In genomic region chr20:32829291-32830005, GRCh38 we compare ENCODE assay signal across 10 cellular contexts. TPM values are rescaled to one million over a fixed set of nuclear protein-coding genes. Genes with fewer than 3 reads are reported as not detected.
DNase-seq lines count a peak whose midpoint lies in the region; ATAC-seq and TF ChIP-seq lines count a peak whose summit lies in the region.
"Had no signal": no experiment of that assay in that cellular context is flagged by ENCODE, and none has a peak within 500 bp of the region (broad histone marks: within the 10 kb centered on the region; RNA-seq: fewer than 3 reads in every experiment).

No MANE protein-coding gene starts in this region.

- no peaks in the 10 kb centered on the region for H3K9me3 ChIP-seq in OCI-LY7 (ENCODE audit: low read length)

- peak; percentile 52 for ATAC-seq in sciatic nerve

- BruUV-seq in OCI-LY7 (replicated peaks; lab: Mats Ljungman, UMichigan): no TSS peak

- no peaks in the 10 kb centered on the region for H3K27me3 ChIP-seq in HL-60 (ENCODE audit: insufficient read depth, poor library complexity, severe bottlenecking)

- CTCF ChIA-PET in OCI-LY7 (lab: Charles Lee; ENCODE audit: unreplicated experiment): no interaction called here

- H3K9me2 ChIP-seq in OCI-LY7 (ENCODE audit: insufficient read depth, low read length): no peaks in the 10 kb centered on the region

- H3K4me1 ChIP-seq in OCI-LY7 (ENCODE audit: insufficient read depth, low read length, poor library complexity, severe bottlenecking): no peaks in the 10 kb centered on the region

- POLR2A ChIA-PET in OCI-LY7 (lab: Charles Lee): interaction anchor here (0.7 to 1.5 kb wide), 3 partner anchors 8 to 139 kb away, joined by 3 to 7 read pairs (median 3); no protein-coding TSS in a partner anchor

- H2AFZ ChIP-seq in OCI-LY7 (ENCODE audit: low read length): no peak overlapping the region

- TF ChIP-seq CTCF in HL-60 (IDR thresholded peaks at IDR 0.05; ENCODE audit: insufficient read depth, low read length) (no peak), OCI-LY7 (conservative IDR thresholded peaks at IDR 0.05; ENCODE audit: low read length) (no peak)

- no peak overlapping the region for H3K4me2 ChIP-seq in OCI-LY7 (ENCODE audit: low read length)

- intact Hi-C loops in sciatic nerve (cut with DNase I) (loop anchor here (2.0 kb wide), 1 partner anchor 27 kb away; no protein-coding TSS in a partner anchor), OCI-LY7 (cut with micrococcal nuclease; ENCODE audit: unreplicated experiment) (no loop called here)

- H3K36me3 ChIP-seq in OCI-LY7 (ENCODE audit: insufficient read depth, low read length): peaks cover 91% of the 10 kb centered on the region

- DNase-seq in AG20443 (ENCODE audit: low spot score): peak; percentile 46
- no peak for DNase-seq in HL-60 (ENCODE audit: low read depth in 1 of 2, low spot score in 1 of 2)
- DNase-seq in fibroblast of gingiva (ENCODE audit: low read depth): peak; percentile 30
- DNase-seq in sciatic nerve (ENCODE audit: low spot score): no peak
- DNase-seq in D341Med (ENCODE audit: low spot score): no peak
- DNase-seq in NCI-H510A treated with DMSO at 0.1 percent for 48 hours (lab: John Stamatoyannopoulos, UW): no peak
- DNase-seq in OCI-LY7 (ENCODE audit: low spot score): no peak
- DNase-seq in cerebellum (ENCODE audit: low spot score): no peak
- DNase-seq: COR-L47, NCI-H1417 had no signal

- H4K20me1 ChIP-seq in OCI-LY7 (ENCODE audit: insufficient read depth, low read length): peaks cover 9% of the 10 kb centered on the region

- peaks cover 95% of the 10 kb centered on the region for H3K79me2 ChIP-seq in OCI-LY7 (ENCODE audit: insufficient read depth, low read depth, low read length)

- H3K4me3 ChIP-seq in HL-60 (replicated peaks; ENCODE audit: insufficient read depth, low read length) (no peak overlapping the region), OCI-LY7 (ENCODE audit: low read depth, low read length, poor library complexity, severe bottlenecking) (no peak overlapping the region)

- H3K27ac ChIP-seq in HL-60 (replicated peaks) (peak overlapping the region; percentile 62), OCI-LY7 (ENCODE audit: low read depth, low read length, poor library complexity, severe bottlenecking) (no peak overlapping the region)

RNA-seq across cellular contexts. Expression of gene MAPRE1, which starts 9.7 kb away (rescaled TPM):
- 93.9 TPM for total RNA-seq in sciatic nerve
- 106 and 116 TPM in 2 replicates for total RNA-seq in OCI-LY7 (2014; rRNA removed; shearing (Covaris generic))
- 172 and 179 TPM in 2 replicates for total RNA-seq in OCI-LY7 (2022)
- total RNA-seq in cerebellum: 82.1 TPM

RNA-seq across cellular contexts. Expression of gene EFCAB8, which starts 29.3 kb away (rescaled TPM):
- total RNA-seq in sciatic nerve (1.1 TPM), OCI-LY7 (2022) (not detected in 2 replicates), cerebellum (not detected)
- total RNA-seq in OCI-LY7 (2014; rRNA removed; shearing (Covaris generic)): 0.57 TPM in 1 of 2 replicates, not detected in the other

Comparison
In these comparisons a context has a peak if more than half of its experiments do, and no peak if none do; other contexts are left out.
1. DNase-seq: peak in AG20443 (single experiment) and fibroblast of gingiva (single experiment); none in HL-60 (0 of 2), sciatic nerve (single experiment), D341Med (single experiment), NCI-H510A treated with DMSO at 0.1 percent for 48 hours (single experiment), OCI-LY7 (single experiment) and cerebellum (single experiment).